1 cellular context compared by ENCODE assay signal in genomic region chr16:88870608-88871348, GRCh38.
TF ChIP-seq lines count a peak whose summit lies in the region.

No MANE protein-coding gene starts in this region.

TF ChIP-seq in H1, 55 proteins besides CTCF, POLR2A, EP300 and RAD21:
- TF ChIP-seq ATF2 (IDR thresholded peaks at IDR 0.05; ENCODE audit: low read length) (no peak), YY1 (IDR thresholded peaks at IDR 0.05; ENCODE audit: low read depth, low read length) (no peak), BACH1 (IDR thresholded peaks at IDR 0.05; ENCODE audit: low read length) (no peak), RNF2 (IDR thresholded peaks at IDR 0.05; ENCODE audit: borderline replicate concordance, low read depth, low read length, missing control alignments, poor library complexity, severe bottlenecking) (no peak), NANOG (IDR thresholded peaks at IDR 0.05; ENCODE audit: insufficient read depth, low read depth, low read length, poor library complexity, severe bottlenecking) (no peak), SP4 (IDR thresholded peaks at IDR 0.05; ENCODE audit: low read length) (no peak), USF2 (IDR thresholded peaks at IDR 0.05; ENCODE audit: low read length) (no peak), PHF8 (conservative IDR thresholded peaks at IDR 0.05; ENCODE audit: low read depth, low read length) (no peak), SAP30 (IDR thresholded peaks at IDR 0.05; ENCODE audit: insufficient read depth, insufficient replicate concordance, low read length) (no peak)
